Comparison of ENCODE assay signal across 23 cellular contexts in the genomic region with DNA sequence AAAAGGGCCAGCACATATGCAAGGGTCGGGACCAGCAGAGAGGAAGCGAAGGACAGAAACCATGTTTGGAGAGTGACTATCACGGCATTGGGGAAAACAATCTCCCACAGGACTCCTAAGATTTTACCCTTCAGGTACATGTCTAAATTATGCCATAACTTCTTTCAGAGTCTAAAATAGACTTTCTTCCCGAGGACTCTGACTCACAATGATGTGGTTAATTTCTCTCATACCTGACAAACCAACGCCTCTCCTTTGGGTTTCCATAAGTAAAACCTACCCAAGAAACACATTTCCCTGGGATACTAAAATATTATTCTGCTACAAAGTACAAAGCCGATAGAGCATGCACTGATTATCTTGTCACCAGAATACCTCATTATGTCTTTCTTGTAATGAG.
DNase-seq lines count a peak whose midpoint lies in the region; ATAC-seq and TF ChIP-seq lines count a peak whose summit lies in the region.
"Had no signal": no experiment of that assay in that cellular context is flagged by ENCODE, and none has a peak within 500 bp of the region (broad histone marks: within the 10 kb centered on the region; RNA-seq: fewer than 3 reads in every experiment).

No MANE protein-coding gene starts in this region.

- H3K27me3 ChIP-seq in PC-3 (ENCODE audit: low read length): no peaks in the 10 kb centered on the region
- H3K27me3 ChIP-seq: Peyer's patch, SJCRH30 had no signal

- peaks cover 9% of the 10 kb centered on the region for H3F3A ChIP-seq in PC-3 (ENCODE audit: low read length, unreplicated experiment)

- no peaks in the 10 kb centered on the region for H4K20me1 ChIP-seq in PC-3 (ENCODE audit: low read length)

- POLR2A ChIA-PET in PC-3 (lab: Charles Lee; ENCODE audit: unreplicated experiment): no interaction called here

- H3K27ac ChIP-seq in PC-3 (ENCODE audit: low read length) (peak overlapping the region; percentile 76), VCaP (peak overlapping the region; percentile 91)
- H3K27ac ChIP-seq: GM23248, KMS-11, Peyer's patch, SJCRH30 had no signal

- H3K79me2 ChIP-seq in PC-3 (ENCODE audit: low read length): no peaks in the 10 kb centered on the region

- no TSS peak for BruUV-seq in PC-3 (replicated peaks; lab: Mats Ljungman, UMichigan)

- peaks cover 54% of the 10 kb centered on the region for H3K4me1 ChIP-seq in PC-3 (ENCODE audit: insufficient read depth, low read length)
- H3K4me1 ChIP-seq: Peyer's patch, SJCRH30 had no signal

- H3K4me3 ChIP-seq in PC-3 (ENCODE audit: low read length) (peak overlapping the region; percentile 13; the same call in 1 of the 2 replicates), epithelial cell of esophagus (ENCODE audit: low read length) (no peak overlapping the region)
- H3K4me3 ChIP-seq: GM23248, Peyer's patch, SJCRH30 had no signal

- TF ChIP-seq CTCF in PC-3 (conservative IDR thresholded peaks at IDR 0.05; ENCODE audit: low read depth, low read length) (no peak), VCaP (conservative IDR thresholded peaks at IDR 0.05) (no peak), epithelial cell of esophagus (IDR thresholded peaks at IDR 0.05; ENCODE audit: insufficient read depth, low read depth, low read length, missing control alignments) (no peak)

- H3K36me3 ChIP-seq in PC-3 (ENCODE audit: low read depth, low read length): no peaks in the 10 kb centered on the region
- H3K36me3 ChIP-seq: Peyer's patch, SJCRH30 had no signal

- H3K9me3 ChIP-seq in PC-3 (ENCODE audit: low read length): no peaks in the 10 kb centered on the region
- H3K9me3 ChIP-seq: Peyer's patch, SJCRH30 had no signal

- no peaks in the 10 kb centered on the region for H3K9me2 ChIP-seq in PC-3 (replicated peaks; ENCODE audit: low read length)

- CTCF ChIA-PET in PC-3 (lab: Charles Lee): no interaction called here

- ATAC-seq in PC-3: peak; percentile 60
- ATAC-seq: Right ventricle myocardium inferior, SK-N-SH treated with all-trans-retinoic acid at 6 μM for 48 hours had no signal

- intact Hi-C loops in PC-3 (cut with micrococcal nuclease): loop anchor here (10.0 kb wide), 1 partner anchor 109 kb away; no protein-coding TSS in a partner anchor

- H2AFZ ChIP-seq in PC-3 (ENCODE audit: low read length): peak overlapping the region; percentile 73
- H2AFZ ChIP-seq: GM23248 had no signal

- H3K9ac ChIP-seq in PC-3 (ENCODE audit: low read length): no peak overlapping the region
- H3K9ac ChIP-seq: GM23248, KMS-11 had no signal

- peak; percentile 82 for DNase-seq in PC-3
- DNase-seq in epithelial cell of esophagus (ENCODE audit: low read depth): peak; percentile 73
- DNase-seq in NCI-H446 treated with DMSO at 0.1 percent for 48 hours (lab: John Stamatoyannopoulos, UW): no peak
- DNase-seq in AG08396 (ENCODE audit: low spot score): no peak
- DNase-seq in central memory CD4-positive, alpha-beta T cell: no peak
- DNase-seq in cerebellum (ENCODE audit: low spot score): no peak
- DNase-seq: Calu3, DMS153, GM23248, H7, NCI-H1048, NCI-H1417, NCI-H1694, NCI-H2081, NCI-H2227 treated with DMSO at 0.1 percent for 48 hours, NCI-H510A, NCI-H69, Peyer's patch, SJCRH30 had no signal

- peak overlapping the region; percentile 61 for H3K4me2 ChIP-seq in PC-3 (ENCODE audit: low read length)
- H3K4me2 ChIP-seq: KMS-11 had no signal

Comparison
In these comparisons a context has a peak if more than half of its experiments do, and no peak if none do; other contexts are left out.
1. DNase-seq: peak in PC-3 (single experiment) and epithelial cell of esophagus (single experiment); none in NCI-H446 treated with DMSO at 0.1 percent for 48 hours (single experiment), AG08396 (single experiment), central memory CD4-positive, alpha-beta T cell (single experiment) and cerebellum (single experiment).